ENCODE assay signal across 8 cellular contexts in the genomic region with DNA sequence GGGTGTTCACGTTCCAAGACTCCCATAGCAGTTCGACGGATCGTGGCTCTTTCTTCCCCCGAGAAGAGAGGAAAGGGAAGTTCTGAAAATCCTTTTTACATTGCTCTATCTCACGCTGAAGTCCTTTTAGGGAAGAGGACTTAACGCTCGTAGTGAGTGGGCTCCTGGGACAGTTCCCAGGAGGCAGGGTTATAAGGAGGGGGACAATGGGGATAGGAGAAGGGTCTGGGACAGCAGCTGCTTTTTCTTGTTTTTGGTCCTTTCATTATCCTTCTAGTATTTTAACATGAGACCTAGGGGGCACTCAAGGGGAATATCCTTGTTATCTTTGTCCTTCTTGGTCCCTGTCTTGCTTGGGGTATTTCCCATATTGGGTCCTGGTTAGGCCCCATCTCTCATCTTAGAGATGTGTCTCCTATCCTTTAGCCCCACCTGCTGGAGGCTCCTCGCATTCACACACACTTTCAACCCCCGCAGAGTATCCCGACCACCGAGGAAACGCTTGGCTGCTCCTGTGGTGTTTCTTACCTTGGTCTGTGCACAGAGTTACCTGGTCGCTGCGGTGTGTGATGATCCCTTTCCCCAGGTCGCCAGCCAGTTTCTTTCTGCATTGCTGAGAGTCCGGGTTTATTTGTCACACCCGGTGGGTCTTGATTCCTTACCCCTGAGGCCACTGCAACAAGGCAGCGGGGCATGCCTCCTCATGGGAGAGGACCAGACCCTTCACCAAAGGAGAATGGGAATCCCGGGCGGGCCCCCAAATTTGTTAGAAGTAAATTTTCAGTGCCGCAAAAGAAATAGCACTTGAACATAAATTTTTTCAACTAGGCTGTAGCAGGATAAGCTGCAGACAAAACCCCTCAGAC. TPM values are rescaled to one million over a fixed set of nuclear protein-coding genes. Genes with fewer than 3 reads are reported as not detected.
DNase-seq lines count a peak whose midpoint lies in the region; ATAC-seq and TF ChIP-seq lines count a peak whose summit lies in the region.

No MANE protein-coding gene starts in this region.

- H3K4me1 ChIP-seq in iPS DF 6.9 (ENCODE audit: control insufficient read depth, insufficient read depth, low read length): no peaks in the 10 kb centered on the region

- POLR2A ChIA-PET in GM10248 (lab: Yijun Ruan, JAX): no interaction called here

- no peak for ATAC-seq in GM21526 (IDR thresholded peaks at IDR 0.05; ENCODE audit: low FRiP score, unreplicated experiment)

- TF ChIP-seq CTCF in GM10248 (IDR thresholded peaks at IDR 0.05; ENCODE audit: control extremely low read depth, extremely low read depth, low read depth, missing control alignments): peak; percentile 82
- TF ChIP-seq CTCF in astrocyte of the cerebellum (IDR thresholded peaks at IDR 0.05; ENCODE audit: low read depth, low read length, missing control alignments): peak; percentile 80

- no peaks in the 10 kb centered on the region for H3K9me3 ChIP-seq in iPS DF 6.9 (ENCODE audit: control insufficient read depth, insufficient read depth, low read length)

- no peaks in the 10 kb centered on the region for H3K36me3 ChIP-seq in iPS DF 6.9 (ENCODE audit: control insufficient read depth, insufficient read depth, low read length)

- DNase-seq in GM10248 (ENCODE audit: extremely low spot score) (peak; percentile 67), GOT3 (lab: John Stamatoyannopoulos, UW) (peak; percentile 61), M059J (ENCODE audit: low read depth) (peak; percentile 49), T-helper 2 cell (peak in 4 of 5 experiments; percentile 12 to 51 (median 33)), astrocyte of the cerebellum (ENCODE audit: low read depth) (peak; percentile 37), iPS DF 6.9 (ENCODE audit: low read depth, low spot score) (peak; percentile 81)
- DNase-seq in stimulated activated CD4-positive, alpha-beta T cell treated with anti-CD3 and anti-CD28 coated beads, Interleukin-12 subunit alpha, Interleukin-12 subunit beta, amount 100 ng/mL, for 48 hours (ENCODE audit: low read depth in 2 of 3, low spot score in 1 of 3): peak; percentile 23 to 63 (median 28)

- in situ Hi-C loops in astrocyte of the cerebellum (cut with HindIII; ENCODE audit: low sequenced_read_pairs): no loop called here

- no CpG with 5 or more reads among the region's 22 CpGs for WGBS in iPS DF 6.9 (ENCODE audit: insufficient coverage, insufficient read length)

- CTCF ChIA-PET in GM10248 (lab: Yijun Ruan, JAX): interaction anchor here (0.7 to 2.1 kb wide), 17 partner anchors 13 to 262 kb away, joined by 3 to 12 read pairs (median 3); a partner anchor contains a TSS

- no peaks in the 10 kb centered on the region for H3K27me3 ChIP-seq in iPS DF 6.9 (ENCODE audit: control insufficient read depth, insufficient read depth, low read length)

- H3K4me3 ChIP-seq in astrocyte of the cerebellum (ENCODE audit: low read depth, low read length) (no peak overlapping the region), iPS DF 6.9 (ENCODE audit: low read length) (no peak overlapping the region)

- H3K27ac ChIP-seq in iPS DF 6.9 (ENCODE audit: low read length): no peak overlapping the region

RNA-seq across cellular contexts. Expression of a gene that starts 29.7 kb away (rescaled TPM):
- 31.1 and 42.4 TPM in 2 replicates for total RNA-seq in M059J (2014; rRNA removed; shearing (Covaris generic))

Comparison
In these comparisons a context has a peak if more than half of its experiments do, and no peak if none do; other contexts are left out.
1. DNase-seq: peak in every context shown above with its lines; median percentile 81 in iPS DF 6.9; 67 in GM10248; 61 in GOT3; 49 in M059J; 37 in astrocyte of the cerebellum; 33 in T-helper 2 cell; 28 in stimulated activated CD4-positive, alpha-beta T cell treated with anti-CD3 and anti-CD28 coated beads, Interleukin-12 subunit alpha, Interleukin-12 subunit beta, amount 100 ng/mL, for 48 hours.